In the genomic region with DNA sequence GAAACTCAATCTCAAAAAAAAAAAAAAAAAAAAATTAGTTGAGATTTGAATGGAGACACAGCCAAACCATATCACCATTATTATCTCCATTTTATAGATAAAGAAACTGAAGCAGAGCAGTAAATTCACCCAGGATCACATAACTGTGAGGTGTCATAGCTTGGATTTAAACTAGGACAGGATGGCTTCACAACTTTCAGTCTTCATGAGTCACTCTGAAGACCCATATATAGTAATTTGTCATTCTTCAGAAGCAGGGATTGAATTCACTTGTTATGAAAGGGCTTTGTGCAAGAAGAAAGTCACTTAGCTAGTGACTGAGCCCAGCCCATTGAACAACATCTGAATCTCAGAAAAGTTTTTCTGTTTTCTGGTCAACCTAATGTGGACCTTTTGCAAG, we compare ENCODE assay signal across 1 cellular context.
TF ChIP-seq lines count a peak whose summit lies in the region.

No MANE protein-coding gene starts in this region.

TF ChIP-seq in IMR-90, 13 proteins besides CTCF, POLR2A, EP300 and RAD21 (continued from another document):
- TF ChIP-seq, protein P1, sequence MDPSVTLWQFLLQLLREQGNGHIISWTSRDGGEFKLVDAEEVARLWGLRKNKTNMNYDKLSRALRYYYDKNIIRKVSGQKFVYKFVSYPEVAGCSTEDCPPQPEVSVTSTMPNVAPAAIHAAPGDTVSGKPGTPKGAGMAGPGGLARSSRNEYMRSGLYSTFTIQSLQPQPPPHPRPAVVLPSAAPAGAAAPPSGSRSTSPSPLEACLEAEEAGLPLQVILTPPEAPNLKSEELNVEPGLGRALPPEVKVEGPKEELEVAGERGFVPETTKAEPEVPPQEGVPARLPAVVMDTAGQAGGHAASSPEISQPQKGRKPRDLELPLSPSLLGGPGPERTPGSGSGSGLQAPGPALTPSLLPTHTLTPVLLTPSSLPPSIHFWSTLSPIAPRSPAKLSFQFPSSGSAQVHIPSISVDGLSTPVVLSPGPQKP (IDR thresholded peaks at IDR 0.05; ENCODE audit: borderline replicate concordance, low read depth, low read length): no peak
- TF ChIP-seq NFE2L2 (IDR thresholded peaks at IDR 0.05; ENCODE audit: low read depth, low read length) (no peak), USF2 (IDR thresholded peaks at IDR 0.05; ENCODE audit: low read depth, low read length) (no peak), CHD1 (IDR thresholded peaks at IDR 0.05; ENCODE audit: low read depth, low read length) (no peak), RCOR1 (IDR thresholded peaks at IDR 0.05; ENCODE audit: insufficient replicate concordance, low read length) (no peak), CEBPB (IDR thresholded peaks at IDR 0.05; ENCODE audit: low read depth, low read length) (no peak)
